Comparison of ENCODE assay signal across 10 cellular contexts in genomic region chr5:7851240-7851592, GRCh38. TPM values are rescaled to one million over a fixed set of nuclear protein-coding genes. Genes with fewer than 3 reads are reported as not detected.
DNase-seq lines count a peak whose midpoint lies in the region; ATAC-seq and TF ChIP-seq lines count a peak whose summit lies in the region.
"Had no signal": no experiment of that assay in that cellular context is flagged by ENCODE, and none has a peak within 500 bp of the region (broad histone marks: within the 10 kb centered on the region; RNA-seq: fewer than 3 reads in every experiment).

No MANE protein-coding gene starts in this region.

- H3K9me3 ChIP-seq in mesenchymal stem cell (ENCODE audit: control insufficient read depth, low read length) (no peaks in the 10 kb centered on the region), thoracic aorta (no peaks in the 10 kb centered on the region)

- WGBS in mesenchymal stem cell: 58% methylated on average over 16 of the region's 16 CpGs

- no peaks in the 10 kb centered on the region for H3K9me3 Mint-ChIP-seq in activated T-cell treated with anti-CD3 and anti-CD28 coated beads, Interleukin-2, amount 50 U/mL, for 4 hours

- H3K4me3 ChIP-seq in astrocyte of the spinal cord (ENCODE audit: low read depth, low read length) (peak overlapping the region; percentile 36), mesenchymal stem cell (ENCODE audit: insufficient read depth in 1 of 2, low read depth in 1 of 2, low read length in 2 of 2) (peak overlapping the region; percentile 53 to 76), thoracic aorta (peak overlapping the region; percentile 75)

- no peak overlapping the region for H2AK5ac ChIP-seq in mesenchymal stem cell (ENCODE audit: low read length, severe bottlenecking)

- H3K4me1 ChIP-seq in mesenchymal stem cell (ENCODE audit: control insufficient read depth, insufficient read depth, low read depth, low read length) (peaks cover 20% of the 10 kb centered on the region), thoracic aorta (ENCODE audit: control insufficient read depth in 1 of 2, low read depth in 2 of 2) (peaks cover 5 to 16% of the 10 kb centered on the region in 2 donors)

- H3K4me2 ChIP-seq in mesenchymal stem cell (ENCODE audit: low read length, poor library complexity, severe bottlenecking): peak overlapping the region; percentile 94

- H3K4ac ChIP-seq in mesenchymal stem cell (ENCODE audit: low read depth in 1 of 2, low read length in 2 of 2): no peak overlapping the region

- peak overlapping the region; percentile 77 for H3K4me3 Mint-ChIP-seq in activated T-cell treated with anti-CD3 and anti-CD28 coated beads, Interleukin-2, amount 50 U/mL, for 4 hours

- ATAC-seq in activated T-cell treated with anti-CD3 and anti-CD28 coated beads, Interleukin-2, amount 50 U/mL, for 4 hours: no peak
- no peak for ATAC-seq in thoracic aorta (ENCODE audit: insufficient number of reproducible peaks, low FRiP score, low read depth)

- no peak overlapping the region for H4K91ac ChIP-seq in mesenchymal stem cell (ENCODE audit: low read length)

- H2BK120ac ChIP-seq in mesenchymal stem cell (ENCODE audit: low read depth, low read length): no peak overlapping the region

- peak overlapping the region; percentile 51 for H2AFZ ChIP-seq in mesenchymal stem cell (ENCODE audit: low read depth, low read length)

- peaks cover 20% of the 10 kb centered on the region for H3K27me3 Mint-ChIP-seq in activated T-cell treated with anti-CD3 and anti-CD28 coated beads, Interleukin-2, amount 50 U/mL, for 4 hours (ENCODE audit: low read depth)

- no peak for TF ChIP-seq CTCF in astrocyte of the spinal cord (IDR thresholded peaks at IDR 0.05; ENCODE audit: low read depth, low read length)
- no peak for TF ChIP-seq CTCF in thoracic aorta (IDR thresholded peaks at IDR 0.05)

- in situ Hi-C loops in astrocyte of the spinal cord (cut with HindIII; ENCODE audit: low sequenced_read_pairs): no loop called here

- H3K18ac ChIP-seq in mesenchymal stem cell (ENCODE audit: low read depth in 1 of 2, low read length in 2 of 2): no peak overlapping the region

- peaks cover 21% of the 10 kb centered on the region for H3K4me1 Mint-ChIP-seq in activated T-cell treated with anti-CD3 and anti-CD28 coated beads, Interleukin-2, amount 50 U/mL, for 4 hours (ENCODE audit: low read depth)

- peak overlapping the region in 1 of 2 experiments; percentile 46 for H2BK12ac ChIP-seq in mesenchymal stem cell (ENCODE audit: low read length in 2 of 2)

- peak overlapping the region; percentile 43 for H3K9ac ChIP-seq in mesenchymal stem cell (ENCODE audit: low read length)

- no peak overlapping the region for H3K27ac ChIP-seq in mesenchymal stem cell (ENCODE audit: low read length, poor library complexity, severe bottlenecking)
- H3K27ac ChIP-seq in thoracic aorta: no peak overlapping the region
- H3K27ac ChIP-seq: HL-60 had no signal

- no peaks in the 10 kb centered on the region for H3K36me3 Mint-ChIP-seq in activated T-cell treated with anti-CD3 and anti-CD28 coated beads, Interleukin-2, amount 50 U/mL, for 4 hours (ENCODE audit: insufficient read depth)

- peak overlapping the region; percentile 14 for H4K8ac ChIP-seq in mesenchymal stem cell (ENCODE audit: low read length)

- DNase-seq in activated T-cell treated with anti-CD3 and anti-CD28 coated beads, Interleukin-2, amount 50 U/mL, for 4 hours: no peak
- DNase-seq in activated T-cell treated with anti-CD3 and anti-CD28 coated beads, Interleukin-2, amount 50 U/mL, for 48 hours: no peak
- DNase-seq in astrocyte of the spinal cord (ENCODE audit: low read depth, low spot score) (no peak), mesenchymal stem cell (no peak), thoracic aorta (ENCODE audit: low spot score) (no peak), COLO829 (ENCODE audit: low spot score) (no peak)
- DNase-seq in activated effector memory CD4-positive, alpha-beta T cell treated with Interleukin-2 at 50 U/mL for 16 hours: no peak
- no peak for DNase-seq in activated CD4-positive, alpha-beta T cell treated with anti-CD3 and anti-CD28 coated beads for 1 hour

- no peak overlapping the region for H2BK15ac ChIP-seq in mesenchymal stem cell (ENCODE audit: low read depth, poor library complexity, severe bottlenecking)

- no peak overlapping the region for H3K14ac ChIP-seq in mesenchymal stem cell (ENCODE audit: low read length in 2 of 2)

- H3K27me3 ChIP-seq in mesenchymal stem cell (ENCODE audit: control insufficient read depth in 1 of 2, insufficient read depth in 1 of 2, low read length in 2 of 2) (peaks cover 8 to 46% of the 10 kb centered on the region in 2 experiments), thoracic aorta (replicated peaks; ENCODE audit: insufficient read depth) (no peaks in the 10 kb centered on the region)

- H3K23ac ChIP-seq in mesenchymal stem cell (ENCODE audit: low read length in 2 of 2): no peak overlapping the region

- H3K36me3 ChIP-seq in mesenchymal stem cell (ENCODE audit: control insufficient read depth in 1 of 2, insufficient read depth in 2 of 2, low read depth in 1 of 2, low read length in 2 of 2): no peaks in the 10 kb centered on the region
- no peaks in the 10 kb centered on the region for H3K36me3 ChIP-seq in thoracic aorta

- no peaks in the 10 kb centered on the region for H3K79me1 ChIP-seq in mesenchymal stem cell (replicated peaks; ENCODE audit: low read length, poor library complexity, severe bottlenecking)

- no peak overlapping the region for H2BK5ac ChIP-seq in mesenchymal stem cell (ENCODE audit: low read depth, low read length, poor library complexity, severe bottlenecking)

RNA-seq across cellular contexts. Expression of gene CFAP90, which starts 0.3 kb away (rescaled TPM):
- not detected for total RNA-seq in activated T-cell treated with anti-CD3 and anti-CD28 coated beads, Interleukin-2, amount 50 U/mL, for 4 hours
- polyA plus RNA-seq in mesenchymal stem cell (2013, experiment 1 of 2): 0.35 TPM
- polyA plus RNA-seq in mesenchymal stem cell (2013, experiment 2 of 2): 0.18 TPM
- not detected for total RNA-seq in thoracic aorta
- polyA plus RNA-seq: keratinocyte had no signal

RNA-seq across cellular contexts. Expression of gene FASTKD3, which starts 17.6 kb away (rescaled TPM):
- total RNA-seq in activated T-cell treated with anti-CD3 and anti-CD28 coated beads, Interleukin-2, amount 50 U/mL, for 4 hours: 10 to 100 TPM; 18.2 to 22.5 (median 19.8) TPM
- polyA plus RNA-seq in mesenchymal stem cell (2013, experiment 1 of 2): 3.3 TPM
- polyA plus RNA-seq in mesenchymal stem cell (2013, experiment 2 of 2): 3.7 TPM
- 10 to 100 TPM in 1 of 2 donors, 1 to 10 TPM in 1; 7.3 to 13.1 TPM for total RNA-seq in thoracic aorta

RNA-seq across cellular contexts. Expression of gene MTRR, which starts 17.7 kb away (rescaled TPM):
- 10 to 100 TPM; 57.2 to 64.8 (median 57.9) TPM for total RNA-seq in activated T-cell treated with anti-CD3 and anti-CD28 coated beads, Interleukin-2, amount 50 U/mL, for 4 hours
- 21.6 TPM for polyA plus RNA-seq in mesenchymal stem cell (2013, experiment 1 of 2)
- polyA plus RNA-seq in mesenchymal stem cell (2013, experiment 2 of 2): 23.1 TPM
- total RNA-seq in thoracic aorta: 10 to 100 TPM; 30.5 to 51.9 TPM
